2 cellular contexts compared by ENCODE assay signal in genomic region chr6:117411474-117411873, GRCh38.
TF ChIP-seq lines count a peak whose summit lies in the region.

No MANE protein-coding gene starts in this region.

TF ChIP-seq in SK-N-SH, 30 proteins besides CTCF, POLR2A, EP300 and RAD21 (continued from another document):
- TF ChIP-seq GATA2 (CRISPR knock-in tag; IDR thresholded peaks at IDR 0.05) (no peak), CHD2 (IDR thresholded peaks at IDR 0.05; ENCODE audit: low read length, partially characterized antibody) (no peak), PBX3 (IDR thresholded peaks at IDR 0.05) (no peak)

TF ChIP-seq in SK-N-SH treated with all-trans-retinoic acid at 6 μM for 48 hours, 23 proteins besides CTCF, POLR2A, EP300 and RAD21 (continued from another document):
- TF ChIP-seq CSRNP3 (CRISPR knock-in tag; IDR thresholded peaks at IDR 0.05): no peak
- TF ChIP-seq ZNF8 (CRISPR knock-in tag; IDR thresholded peaks at IDR 0.05): no peak
- TF ChIP-seq ESRRG (CRISPR knock-in tag; IDR thresholded peaks at IDR 0.05): no peak
- TF ChIP-seq RARB (CRISPR knock-in tag; IDR thresholded peaks at IDR 0.05): no peak
- no peak for TF ChIP-seq TOX (CRISPR knock-in tag; IDR thresholded peaks at IDR 0.05; ENCODE audit: borderline replicate concordance)
- no peak for TF ChIP-seq PPARA (CRISPR knock-in tag; IDR thresholded peaks at IDR 0.05; ENCODE audit: borderline replicate concordance)
- TF ChIP-seq ZNF70 (CRISPR knock-in tag; IDR thresholded peaks at IDR 0.05): no peak
- no peak for TF ChIP-seq CREB5 (CRISPR knock-in tag; IDR thresholded peaks at IDR 0.05; ENCODE audit: low read depth)
- TF ChIP-seq POU6F1 (CRISPR knock-in tag; IDR thresholded peaks at IDR 0.05; ENCODE audit: borderline replicate concordance, low read depth): no peak
